20 cellular contexts compared by ENCODE assay signal in the genomic region with DNA sequence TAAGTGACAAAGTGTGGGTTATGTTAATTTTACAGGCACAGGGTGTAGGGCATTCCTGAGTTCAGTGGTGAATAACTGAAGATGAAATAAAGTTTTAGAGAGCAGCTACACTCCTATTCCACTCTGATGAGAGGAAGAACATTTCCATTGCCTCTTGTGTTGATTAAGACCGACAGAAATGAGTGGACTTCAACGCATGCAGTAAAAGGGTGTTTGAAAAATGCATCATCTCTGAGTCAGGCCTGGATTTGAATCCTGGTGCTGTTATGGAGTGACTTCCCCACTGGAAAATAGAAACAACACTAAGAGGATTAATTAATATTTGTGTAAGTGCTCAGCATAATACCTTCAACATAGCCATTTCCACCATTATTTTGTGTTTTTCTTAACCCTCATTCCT.
DNase-seq lines count a peak whose midpoint lies in the region; ATAC-seq and TF ChIP-seq lines count a peak whose summit lies in the region.
"Had no signal": no experiment of that assay in that cellular context is flagged by ENCODE, and none has a peak within 500 bp of the region (broad histone marks: within the 10 kb centered on the region; RNA-seq: fewer than 3 reads in every experiment).

No MANE protein-coding gene starts in this region.

- no peaks in the 10 kb centered on the region for H3K9me3 Mint-ChIP-seq in activated CD8-positive, alpha-beta T cell treated with anti-CD3 and anti-CD28 coated beads, Interleukin-2, amount 10 ng/mL, durations not matched to agents 7 days and 5 days (ENCODE audit: insufficient read depth)
- H3K9me3 Mint-ChIP-seq in activated CD4-positive, alpha-beta T cell treated with anti-CD3 and anti-CD28 coated beads, Interleukin-2, amount 10 ng/mL, durations not matched to agents 24 days and 14 days: no peaks in the 10 kb centered on the region
- H3K9me3 Mint-ChIP-seq: CD8-positive, alpha-beta T cell had no signal

- H4K20me1 ChIP-seq in osteoblast (ENCODE audit: insufficient read depth, low read length) (no peaks in the 10 kb centered on the region), Karpas-422 (ENCODE audit: insufficient read depth, low read depth, low read length) (no peaks in the 10 kb centered on the region)
- H4K20me1 ChIP-seq: BLaER1 treated with 17β-estradiol and CSF1 and Interleukin-3, amounts not matched to agents 10 nM and 100 nM had no signal

- H3K9me3 ChIP-seq in osteoblast (ENCODE audit: low read depth, low read length): no peaks in the 10 kb centered on the region
- H3K9me3 ChIP-seq in Karpas-422 (ENCODE audit: low read length): no peaks in the 10 kb centered on the region
- H3K9me3 ChIP-seq: A549 had no signal

- H3K79me2 ChIP-seq in osteoblast (ENCODE audit: insufficient read depth, low read length) (peaks cover 91% of the 10 kb centered on the region), Karpas-422 (ENCODE audit: low read length) (no peaks in the 10 kb centered on the region)

- intact Hi-C loops in activated CD4-positive, alpha-beta T cell treated with anti-CD3 and anti-CD28 coated beads, Interleukin-2, amount 10 ng/mL, durations not matched to agents 24 days and 14 days (cut with micrococcal nuclease): no loop called here

- no peak overlapping the region for H3K9ac ChIP-seq in Karpas-422 (ENCODE audit: low read length)
- H3K9ac ChIP-seq: BLaER1 treated with 17β-estradiol and CSF1 and Interleukin-3, amounts not matched to agents 10 nM and 100 nM; KMS-11 had no signal

- H3K36me3 Mint-ChIP-seq in activated CD8-positive, alpha-beta T cell treated with anti-CD3 and anti-CD28 coated beads, Interleukin-2, amount 10 ng/mL, durations not matched to agents 7 days and 5 days (ENCODE audit: low read depth): no peaks in the 10 kb centered on the region
- no peaks in the 10 kb centered on the region for H3K36me3 Mint-ChIP-seq in activated CD4-positive, alpha-beta T cell treated with anti-CD3 and anti-CD28 coated beads, Interleukin-2, amount 10 ng/mL, durations not matched to agents 24 days and 14 days (ENCODE audit: low read depth)
- H3K36me3 Mint-ChIP-seq: CD8-positive, alpha-beta T cell had no signal

- no peak overlapping the region for H3K27ac Mint-ChIP-seq in activated CD8-positive, alpha-beta T cell treated with anti-CD3 and anti-CD28 coated beads, Interleukin-2, amount 10 ng/mL, durations not matched to agents 7 days and 5 days
- H3K27ac Mint-ChIP-seq in activated CD4-positive, alpha-beta T cell treated with anti-CD3 and anti-CD28 coated beads, Interleukin-2, amount 10 ng/mL, durations not matched to agents 24 days and 14 days: no peak overlapping the region
- H3K27ac Mint-ChIP-seq: CD8-positive, alpha-beta T cell had no signal

- POLR2A ChIA-PET in activated CD8-positive, alpha-beta T cell treated with anti-CD3 and anti-CD28 coated beads, Interleukin-2, amount 10 ng/mL, durations not matched to agents 7 days and 5 days (lab: Charles Lee): no interaction called here

- H3K4me3 Mint-ChIP-seq in activated CD8-positive, alpha-beta T cell treated with anti-CD3 and anti-CD28 coated beads, Interleukin-2, amount 10 ng/mL, durations not matched to agents 7 days and 5 days: no peak overlapping the region
- no peak overlapping the region for H3K4me3 Mint-ChIP-seq in activated CD4-positive, alpha-beta T cell treated with anti-CD3 and anti-CD28 coated beads, Interleukin-2, amount 10 ng/mL, durations not matched to agents 24 days and 14 days
- H3K4me3 Mint-ChIP-seq: CD8-positive, alpha-beta T cell had no signal

- H3K27me3 Mint-ChIP-seq in activated CD8-positive, alpha-beta T cell treated with anti-CD3 and anti-CD28 coated beads, Interleukin-2, amount 10 ng/mL, durations not matched to agents 7 days and 5 days (ENCODE audit: low read depth): no peaks in the 10 kb centered on the region
- no peaks in the 10 kb centered on the region for H3K27me3 Mint-ChIP-seq in activated CD4-positive, alpha-beta T cell treated with anti-CD3 and anti-CD28 coated beads, Interleukin-2, amount 10 ng/mL, durations not matched to agents 24 days and 14 days

- H3K27ac ChIP-seq in osteoblast (ENCODE audit: low read depth, low read length) (peak overlapping the region; percentile 43), Karpas-422 (ENCODE audit: low read length) (no peak overlapping the region)
- H3K27ac ChIP-seq: A549; BLaER1 treated with 17β-estradiol and CSF1 and Interleukin-3, amounts not matched to agents 10 nM and 100 nM; KMS-11; SK-N-MC had no signal

- no peak for ATAC-seq in activated CD8-positive, alpha-beta T cell treated with anti-CD3 and anti-CD28 coated beads, Interleukin-2, amount 10 ng/mL, durations not matched to agents 7 days and 5 days
- ATAC-seq: A549; CD8-positive, alpha-beta T cell; HepG2 had no signal

- no peak overlapping the region for H3K4me3 ChIP-seq in osteoblast (ENCODE audit: insufficient read depth, low read length)
- no peak overlapping the region for H3K4me3 ChIP-seq in Karpas-422 (ENCODE audit: low read length)
- H3K4me3 ChIP-seq: A549; BLaER1 treated with 17β-estradiol and CSF1 and Interleukin-3, amounts not matched to agents 10 nM and 100 nM; SK-N-MC had no signal

- H3K27me3 ChIP-seq in osteoblast (ENCODE audit: insufficient read depth, low read length): no peaks in the 10 kb centered on the region
- no peaks in the 10 kb centered on the region for H3K27me3 ChIP-seq in Karpas-422 (ENCODE audit: low read length)
- H3K27me3 ChIP-seq: BLaER1 treated with 17β-estradiol and CSF1 and Interleukin-3, amounts not matched to agents 10 nM and 100 nM had no signal

- H3K36me3 ChIP-seq in osteoblast (ENCODE audit: insufficient read depth, low read length) (no peaks in the 10 kb centered on the region), Karpas-422 (ENCODE audit: insufficient read depth, low read length) (no peaks in the 10 kb centered on the region)
- H3K36me3 ChIP-seq: BLaER1 treated with 17β-estradiol and CSF1 and Interleukin-3, amounts not matched to agents 10 nM and 100 nM had no signal

- H3K9me2 ChIP-seq in Karpas-422 (replicated peaks; ENCODE audit: insufficient read depth, low read length): no peaks in the 10 kb centered on the region

- CTCF ChIA-PET in activated CD8-positive, alpha-beta T cell treated with anti-CD3 and anti-CD28 coated beads, Interleukin-2, amount 10 ng/mL, durations not matched to agents 7 days and 5 days (lab: Charles Lee): no interaction called here

- peak overlapping the region; percentile 2 for H3K4me2 ChIP-seq in osteoblast (ENCODE audit: insufficient read depth, low read length)
- no peak overlapping the region for H3K4me2 ChIP-seq in Karpas-422 (ENCODE audit: low read depth, low read length, poor library complexity, severe bottlenecking)
- H3K4me2 ChIP-seq: A549; BLaER1 treated with 17β-estradiol and CSF1 and Interleukin-3, amounts not matched to agents 10 nM and 100 nM; KMS-11 had no signal

- H3K4me1 ChIP-seq in osteoblast (ENCODE audit: insufficient read depth, low read length) (peaks cover 46% of the 10 kb centered on the region), Karpas-422 (ENCODE audit: low read length) (no peaks in the 10 kb centered on the region)
- H3K4me1 ChIP-seq: A549; BLaER1 treated with 17β-estradiol and CSF1 and Interleukin-3, amounts not matched to agents 10 nM and 100 nM had no signal

- DNase-seq in EL (peak; percentile 69), M059J (ENCODE audit: low read depth) (peak; percentile 57), astrocyte of the hippocampus (ENCODE audit: low read depth, low spot score) (peak; percentile 28), osteoblast (ENCODE audit: insufficient read length, low spot score, missing footprints) (no peak), Karpas-422 (no peak)
- no peak for DNase-seq in activated CD8-positive, alpha-beta T cell treated with anti-CD3 and anti-CD28 coated beads, Interleukin-2, amount 10 ng/mL, durations not matched to agents 7 days and 5 days
- DNase-seq in activated CD4-positive, alpha-beta T cell treated with anti-CD3 and anti-CD28 coated beads, Interleukin-2, amount 10 ng/mL, durations not matched to agents 24 days and 14 days: no peak
- DNase-seq: Calu3; CD8-positive, alpha-beta T cell; MM.1S; NCI-H1092 treated with DMSO at 0.1 percent for 48 hours; NCI-H146; NCI-H2029 treated with DMSO at 0.1 percent for 48 hours; NCI-H446 treated with DMSO at 0.1 percent for 48 hours; SHP77 had no signal

- no peaks in the 10 kb centered on the region for H3K4me1 Mint-ChIP-seq in activated CD8-positive, alpha-beta T cell treated with anti-CD3 and anti-CD28 coated beads, Interleukin-2, amount 10 ng/mL, durations not matched to agents 7 days and 5 days (ENCODE audit: low read depth)
- H3K4me1 Mint-ChIP-seq in activated CD4-positive, alpha-beta T cell treated with anti-CD3 and anti-CD28 coated beads, Interleukin-2, amount 10 ng/mL, durations not matched to agents 24 days and 14 days: no peaks in the 10 kb centered on the region

- no peak for TF ChIP-seq CTCF in osteoblast (IDR thresholded peaks at IDR 0.05; ENCODE audit: extremely low read depth, low read depth, low read length)

- H2AFZ ChIP-seq in osteoblast (ENCODE audit: low read length): no peak overlapping the region
- no peak overlapping the region for H2AFZ ChIP-seq in Karpas-422 (ENCODE audit: low read length)

Comparison
In these comparisons a context has a peak if more than half of its experiments do, and no peak if none do; other contexts are left out.
1. DNase-seq: peak in EL (single experiment), M059J (single experiment) and astrocyte of the hippocampus (single experiment); none in osteoblast (single experiment), activated CD8-positive, alpha-beta T cell treated with anti-CD3 and anti-CD28 coated beads, Interleukin-2, amount 10 ng/mL, durations not matched to agents 7 days and 5 days (single experiment), activated CD4-positive, alpha-beta T cell treated with anti-CD3 and anti-CD28 coated beads, Interleukin-2, amount 10 ng/mL, durations not matched to agents 24 days and 14 days (single experiment) and Karpas-422 (single experiment).